1 cellular context compared by ENCODE assay signal in genomic region chr16:83807710-83808572, GRCh38.
TF ChIP-seq lines count a peak whose summit lies in the region.

Gene HSBP1 (plus strand): TSS chr16:83807978. CDS start chr16:83808077, 99 bp downstream.

TF ChIP-seq in GM12878, 131 proteins besides CTCF, POLR2A, EP300 and RAD21 (continued from another document and continues in another):
- no peak for TF ChIP-seq PBX3 (IDR thresholded peaks at IDR 0.05; ENCODE audit: insufficient replicate concordance, low read depth, low read length)
- no peak for TF ChIP-seq E4F1 (IDR thresholded peaks at IDR 0.05; ENCODE audit: borderline replicate concordance, partially characterized antibody)
- no peak for TF ChIP-seq CHD1 (IDR thresholded peaks at IDR 0.05; ENCODE audit: low read depth, low read length)
- no peak for TF ChIP-seq NBN (IDR thresholded peaks at IDR 0.05)
- TF ChIP-seq MEF2A (IDR thresholded peaks at IDR 0.05; ENCODE audit: insufficient read depth, low read depth, low read length): no peak
- TF ChIP-seq SREBF2 (IDR thresholded peaks at IDR 0.05; ENCODE audit: low read length): no peak
- TF ChIP-seq ATF7 (IDR thresholded peaks at IDR 0.05; ENCODE audit: low read depth): no peak
- TF ChIP-seq RAD51 (IDR thresholded peaks at IDR 0.05): no peak
- TF ChIP-seq ZBTB33 (IDR thresholded peaks at IDR 0.05): no peak
- no peak for TF ChIP-seq KDM1A (IDR thresholded peaks at IDR 0.05; ENCODE audit: borderline replicate concordance)
- TF ChIP-seq CHD4 (IDR thresholded peaks at IDR 0.05): no peak
- TF ChIP-seq BHLHE40 (IDR thresholded peaks at IDR 0.05; ENCODE audit: borderline replicate concordance in 1 of 2, low read depth in 2 of 2, low read length in 1 of 2): peak in 1 of 2 experiments; percentile 44; a peak in 1 of 4 replicates
- peak; percentile 80 for TF ChIP-seq PKNOX1 (IDR thresholded peaks at IDR 0.05)
- no peak for TF ChIP-seq ZZZ3 (IDR thresholded peaks at IDR 0.05; ENCODE audit: control insufficient read depth, insufficient read length, low read depth)
- no peak for TF ChIP-seq PAX5 (IDR thresholded peaks at IDR 0.05; ENCODE audit: borderline replicate concordance, low read depth, low read length)
- TF ChIP-seq JUND (IDR thresholded peaks at IDR 0.05; ENCODE audit: low read depth, low read length): no peak
- 0 out of 2 replicates have a peak, but pooled peaks have one; percentile 46 for TF ChIP-seq SMAD5 (IDR thresholded peaks at IDR 0.05; ENCODE audit: low read depth)
- no peak for TF ChIP-seq CBX5 (IDR thresholded peaks at IDR 0.05; ENCODE audit: low read depth)
- no peak for TF ChIP-seq MYB (IDR thresholded peaks at IDR 0.05; ENCODE audit: borderline replicate concordance, low read depth, low read length)
- peak; percentile 28; the same call in 1 of the 3 replicates for TF ChIP-seq POU2F2 (IDR thresholded peaks at IDR 0.05; ENCODE audit: borderline replicate concordance, low read depth, low read length)
- TF ChIP-seq CREM (IDR thresholded peaks at IDR 0.05; ENCODE audit: low read depth): peak; percentile 46; the same call in 1 of the 2 replicates
- TF ChIP-seq IRF3 (IDR thresholded peaks at IDR 0.05): no peak
- TF ChIP-seq ZNF687 (IDR thresholded peaks at IDR 0.05): no peak
- TF ChIP-seq ZNF207 (IDR thresholded peaks at IDR 0.05; ENCODE audit: borderline replicate concordance): no peak
- no peak for TF ChIP-seq POLR2AphosphoS2 (IDR thresholded peaks at IDR 0.05; ENCODE audit: low read depth, low read length)
- TF ChIP-seq TBL1XR1 (IDR thresholded peaks at IDR 0.05; ENCODE audit: low read depth, low read length): no peak
- peak; percentile 48; the same call in 1 of the 2 replicates for TF ChIP-seq MXI1 (IDR thresholded peaks at IDR 0.05; ENCODE audit: low read depth, low read length)
- peak; percentile 88 for TF ChIP-seq BRCA1 (IDR thresholded peaks at IDR 0.05; ENCODE audit: low read depth, low read length)
- peak; percentile 78 for TF ChIP-seq IRF5 (IDR thresholded peaks at IDR 0.05; ENCODE audit: borderline replicate concordance)
- TF ChIP-seq ASH2L (IDR thresholded peaks at IDR 0.05; ENCODE audit: borderline replicate concordance, low read depth): no peak
- TF ChIP-seq TCF7 (IDR thresholded peaks at IDR 0.05; ENCODE audit: borderline replicate concordance): no peak
- 0 out of 2 replicates have a peak, but pooled peaks have one; percentile 36 for TF ChIP-seq TARDBP (IDR thresholded peaks at IDR 0.05; ENCODE audit: borderline replicate concordance)
- TF ChIP-seq WRNIP1 (IDR thresholded peaks at IDR 0.05; ENCODE audit: borderline replicate concordance, low read depth, low read length): no peak
- TF ChIP-seq NR2F1 (conservative IDR thresholded peaks at IDR 0.05): peak; percentile 66
- TF ChIP-seq MAX (IDR thresholded peaks at IDR 0.05; ENCODE audit: low read depth, low read length): peak; percentile 29; the same call in 1 of the 2 replicates
- TF ChIP-seq E2F8 (IDR thresholded peaks at IDR 0.05; ENCODE audit: low read depth, partially characterized antibody): no peak
- no peak for TF ChIP-seq IRF4 (IDR thresholded peaks at IDR 0.05; ENCODE audit: low read depth, low read length)
- no peak for TF ChIP-seq PAX8 (IDR thresholded peaks at IDR 0.05)
- no peak for TF ChIP-seq SMAD1 (IDR thresholded peaks at IDR 0.05; ENCODE audit: low read depth, partially characterized antibody)
- 0 out of 2 replicates have a peak, but pooled peaks have one; percentile 30 for TF ChIP-seq BACH1 (IDR thresholded peaks at IDR 0.05; ENCODE audit: borderline replicate concordance)
- TF ChIP-seq JUNB (IDR thresholded peaks at IDR 0.05): no peak
- no peak for TF ChIP-seq SUPT20H (IDR thresholded peaks at IDR 0.05; ENCODE audit: borderline replicate concordance, control insufficient read depth, low read depth, low read length)
- TF ChIP-seq EZH2 (IDR thresholded peaks at IDR 0.05; ENCODE audit: borderline replicate concordance, control insufficient read depth, low read depth, low read length): no peak
- peak; percentile 72 for TF ChIP-seq NKRF (conservative IDR thresholded peaks at IDR 0.05)
- no peak for TF ChIP-seq SRF (IDR thresholded peaks at IDR 0.05; ENCODE audit: low read depth in 2 of 2, low read length in 2 of 2)
- TF ChIP-seq BMI1 (IDR thresholded peaks at IDR 0.05; ENCODE audit: borderline replicate concordance): no peak
- no peak; the same call in 1 of the 2 replicates for TF ChIP-seq RUNX3 (IDR thresholded peaks at IDR 0.05; ENCODE audit: low read length)
